ENCODE assay signal across 11 cellular contexts in the genomic region with DNA sequence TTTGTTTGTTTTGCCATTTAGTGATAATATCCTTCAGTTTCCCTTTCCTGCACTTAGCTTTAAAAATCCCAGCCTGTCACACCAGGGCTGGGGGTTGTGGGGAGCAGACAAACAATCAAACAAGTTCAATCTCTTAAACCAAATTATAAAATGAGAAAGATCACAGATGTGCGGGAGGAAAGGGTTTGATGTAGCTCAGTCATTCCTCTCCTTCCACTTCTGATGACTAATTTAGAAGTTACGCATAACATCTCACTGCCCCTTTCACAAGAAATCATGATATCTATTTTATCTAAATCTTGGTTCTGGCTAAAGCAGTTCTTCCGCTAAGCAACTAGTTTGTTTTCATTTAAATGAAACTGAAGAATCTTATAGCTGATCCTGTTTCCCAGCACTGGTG. TPM values are rescaled to one million over a fixed set of nuclear protein-coding genes. Genes with fewer than 3 reads are reported as not detected.
DNase-seq lines count a peak whose midpoint lies in the region; ATAC-seq and TF ChIP-seq lines count a peak whose summit lies in the region.
"Had no signal": no experiment of that assay in that cellular context is flagged by ENCODE, and none has a peak within 500 bp of the region (broad histone marks: within the 10 kb centered on the region; RNA-seq: fewer than 3 reads in every experiment).

No MANE protein-coding gene starts in this region.

- no peaks in the 10 kb centered on the region for H3K9me2 ChIP-seq in hepatocyte (replicated peaks; ENCODE audit: insufficient read depth)

- intact Hi-C loops in activated T-helper 2 cell treated with anti-CD3 and anti-CD28 coated beads, Interferon-gamma antibody, Interleukin-2, Interleukin-4, amounts not matched to agents 10 μg/mL and 5 μg/mL and 100 μg/mL, durations not matched to agents 14 hours and 24 hours and 36 hours (cut with micrococcal nuclease): loop anchor here (1.0 to 5.0 kb wide), 7 partner anchors 13 to 404 kb away; a partner anchor contains a TSS
- intact Hi-C loops in heart left ventricle (cut with DNase I): loop anchor here in 6 of 10 donors (2.0 to 10.0 kb wide), 4 partner anchors 94 to 99 kb away; no protein-coding TSS in a partner anchor

- H3K4me1 Mint-ChIP-seq in HFFc6 (ENCODE audit: low read depth): peaks cover 57% of the 10 kb centered on the region
- H3K4me1 Mint-ChIP-seq in activated T-helper 2 cell treated with anti-CD3 and anti-CD28 coated beads, Interferon-gamma antibody, Interleukin-2, Interleukin-4, amounts not matched to agents 10 μg/mL and 5 μg/mL and 100 μg/mL, durations not matched to agents 14 hours and 24 hours and 36 hours (ENCODE audit: low read depth): peaks cover 24% of the 10 kb centered on the region

- TF ChIP-seq POLR2A in heart left ventricle (IDR thresholded peaks at IDR 0.05): no peak

- H3K36me3 ChIP-seq in hepatocyte (replicated peaks; ENCODE audit: insufficient read depth, low read depth) (no peaks in the 10 kb centered on the region), heart left ventricle (no peaks in the 10 kb centered on the region)
- H3K36me3 ChIP-seq: Peyer's patch had no signal

- DNase-seq in AG08395 (ENCODE audit: low spot score) (peak; percentile 69), HFFc6 (peak; percentile 89), hepatocyte (ENCODE audit: low spot score) (peak; percentile 23), D341Med (ENCODE audit: low spot score) (no peak), heart left ventricle (no peak), ecto neural progenitor cell (ENCODE audit: low spot score) (no peak)
- no peak for DNase-seq in activated T-helper 2 cell treated with anti-CD3 and anti-CD28 coated beads, Interferon-gamma antibody, Interleukin-2, Interleukin-4, amounts not matched to agents 10 μg/mL and 5 μg/mL and 100 μg/mL, durations not matched to agents 14 hours and 24 hours and 36 hours (ENCODE audit: low spot score)
- DNase-seq: DMS153, NCI-H1092, Peyer's patch had no signal

- H3K4me3 ChIP-seq in hepatocyte (no peak overlapping the region), heart left ventricle (no peak overlapping the region)
- H3K4me3 ChIP-seq: Peyer's patch had no signal

- H3K4me1 ChIP-seq in hepatocyte (ENCODE audit: insufficient read depth) (no peaks in the 10 kb centered on the region), heart left ventricle (no peaks in the 10 kb centered on the region)
- H3K4me1 ChIP-seq: Peyer's patch had no signal

- H3K27ac Mint-ChIP-seq in HFFc6: peak overlapping the region; percentile 97
- H3K27ac Mint-ChIP-seq in activated T-helper 2 cell treated with anti-CD3 and anti-CD28 coated beads, Interferon-gamma antibody, Interleukin-2, Interleukin-4, amounts not matched to agents 10 μg/mL and 5 μg/mL and 100 μg/mL, durations not matched to agents 14 hours and 24 hours and 36 hours: peak overlapping the region; percentile 96

- H4K20me1 ChIP-seq in hepatocyte (ENCODE audit: insufficient read depth, poor library complexity, severe bottlenecking): no peaks in the 10 kb centered on the region

- WGBS in hepatocyte (ENCODE audit: low lambda C conversion rate, missing lambda C conversion rate): 71% methylated on average over 3 of the region's 3 CpGs
- 73 to 90% (median 78%) methylated on average over 3 of the region's 3 CpGs for WGBS in heart left ventricle, 4 donors

- peaks cover 16% of the 10 kb centered on the region for H3K9me3 Mint-ChIP-seq in HFFc6
- peaks cover 34% of the 10 kb centered on the region for H3K9me3 Mint-ChIP-seq in activated T-helper 2 cell treated with anti-CD3 and anti-CD28 coated beads, Interferon-gamma antibody, Interleukin-2, Interleukin-4, amounts not matched to agents 10 μg/mL and 5 μg/mL and 100 μg/mL, durations not matched to agents 14 hours and 24 hours and 36 hours

- TF ChIP-seq CTCF in HFFc6 (IDR thresholded peaks at IDR 0.05): no peak
- TF ChIP-seq CTCF in hepatocyte (IDR thresholded peaks at IDR 0.05; ENCODE audit: poor library complexity): no peak
- no peak for TF ChIP-seq CTCF in heart left ventricle (IDR thresholded peaks at IDR 0.05)

- H3K4me2 ChIP-seq in hepatocyte: no peak overlapping the region

- H2AFZ ChIP-seq in hepatocyte: no peak overlapping the region

- H3K27me3 Mint-ChIP-seq in HFFc6 (ENCODE audit: insufficient read depth): peaks cover 1% of the 10 kb centered on the region; the same call in 1 of the 2 replicates
- H3K27me3 Mint-ChIP-seq in activated T-helper 2 cell treated with anti-CD3 and anti-CD28 coated beads, Interferon-gamma antibody, Interleukin-2, Interleukin-4, amounts not matched to agents 10 μg/mL and 5 μg/mL and 100 μg/mL, durations not matched to agents 14 hours and 24 hours and 36 hours (ENCODE audit: low read depth): peaks cover 16% of the 10 kb centered on the region

- H3K27ac ChIP-seq in hepatocyte: peak overlapping the region; percentile 75
- H3K27ac ChIP-seq in heart left ventricle: no peak overlapping the region
- H3K27ac ChIP-seq: Peyer's patch had no signal

- H3K27me3 ChIP-seq in hepatocyte: peaks cover 2% of the 10 kb centered on the region
- H3K27me3 ChIP-seq in heart left ventricle: peaks cover 0 to 14% (median 0%) of the 10 kb centered on the region in 9 donors
- H3K27me3 ChIP-seq: Peyer's patch had no signal

- no peaks in the 10 kb centered on the region for H3K79me2 ChIP-seq in hepatocyte

- H3K4me3 Mint-ChIP-seq in HFFc6: peak overlapping the region; percentile 79
- no peak overlapping the region for H3K4me3 Mint-ChIP-seq in activated T-helper 2 cell treated with anti-CD3 and anti-CD28 coated beads, Interferon-gamma antibody, Interleukin-2, Interleukin-4, amounts not matched to agents 10 μg/mL and 5 μg/mL and 100 μg/mL, durations not matched to agents 14 hours and 24 hours and 36 hours (ENCODE audit: low read depth)

- H3K9me3 ChIP-seq in hepatocyte (ENCODE audit: low read depth) (no peaks in the 10 kb centered on the region), heart left ventricle (peaks cover 0 to 9% (median 0%) of the 10 kb centered on the region in 12 donors)
- H3K9me3 ChIP-seq: Peyer's patch had no signal

- no peak for ATAC-seq in GM18867 (IDR thresholded peaks at IDR 0.05; ENCODE audit: unreplicated experiment)
- ATAC-seq in heart left ventricle: no peak

- H3K36me3 Mint-ChIP-seq in HFFc6 (ENCODE audit: low read depth): peaks cover 29% of the 10 kb centered on the region
- H3K36me3 Mint-ChIP-seq in activated T-helper 2 cell treated with anti-CD3 and anti-CD28 coated beads, Interferon-gamma antibody, Interleukin-2, Interleukin-4, amounts not matched to agents 10 μg/mL and 5 μg/mL and 100 μg/mL, durations not matched to agents 14 hours and 24 hours and 36 hours (ENCODE audit: low read depth): peaks cover 25% of the 10 kb centered on the region

RNA-seq across cellular contexts. Expression of a gene that starts 34.1 kb away (rescaled TPM):
- total RNA-seq in HFFc6 (2021; fragmentation: NEBNext Ultra II Directional; extraction: Animal tissue kit (Norgen Biotek cat#: 25700)): 10 to 100 TPM; 44.5 to 53.0 (median 49.3) TPM
- 44.1 and 45.2 TPM in 2 replicates for total RNA-seq in activated T-helper 2 cell treated with anti-CD3 and anti-CD28 coated beads, Interferon-gamma antibody, Interleukin-2, Interleukin-4, amounts not matched to agents 10 μg/mL and 5 μg/mL and 100 μg/mL, durations not matched to agents 14 hours and 24 hours and 36 hours
- total RNA-seq in hepatocyte (20.8 and 38.6 TPM in 2 replicates), heart left ventricle (10 to 100 TPM; 13.0 to 45.1 (median 14.4) TPM)
- polyA plus RNA-seq in hepatocyte (18.4 and 29.0 TPM in 2 replicates), heart left ventricle (10 to 100 TPM in 1 of 2 donors, 1 to 10 TPM in 1; 4.4 to 15.0 TPM)

Comparison
In these comparisons a context has a peak if more than half of its experiments do, and no peak if none do; other contexts are left out.
1. DNase-seq: peak in AG08395 (single experiment), HFFc6 (single experiment) and hepatocyte (single experiment); none in activated T-helper 2 cell treated with anti-CD3 and anti-CD28 coated beads, Interferon-gamma antibody, Interleukin-2, Interleukin-4, amounts not matched to agents 10 μg/mL and 5 μg/mL and 100 μg/mL, durations not matched to agents 14 hours and 24 hours and 36 hours (single experiment), D341Med (single experiment), heart left ventricle (0 of 5) and ecto neural progenitor cell (single experiment).